ENCODE assay signal across 11 cellular contexts in the genomic region with DNA sequence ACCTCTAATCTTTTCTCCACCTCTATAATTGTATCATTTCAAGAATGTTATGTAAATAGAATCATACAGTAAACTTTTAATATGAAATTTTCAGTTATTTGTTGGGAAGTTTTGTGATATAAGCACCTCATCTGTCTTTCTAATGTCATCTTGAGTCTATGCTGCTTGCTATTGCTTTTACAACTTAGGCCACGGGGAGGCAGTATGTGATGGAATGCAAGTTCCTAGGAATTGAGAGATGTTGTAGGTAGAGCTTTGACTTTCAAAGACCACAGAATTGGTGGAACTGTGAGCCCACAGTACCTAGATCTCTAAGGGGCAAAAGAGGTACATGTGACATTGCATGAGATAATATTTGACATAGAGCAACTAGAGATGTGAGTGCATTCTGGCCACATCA.
DNase-seq lines count a peak whose midpoint lies in the region; ATAC-seq and TF ChIP-seq lines count a peak whose summit lies in the region.
"Had no signal": no experiment of that assay in that cellular context is flagged by ENCODE, and none has a peak within 500 bp of the region (broad histone marks: within the 10 kb centered on the region; RNA-seq: fewer than 3 reads in every experiment).

No MANE protein-coding gene starts in this region.

- H3K4me3 ChIP-seq in BE2C (ENCODE audit: low read depth, low read length) (no peak overlapping the region), OCI-LY3 (ENCODE audit: low read length) (no peak overlapping the region), hepatocyte (no peak overlapping the region)
- H3K4me3 ChIP-seq: vagina had no signal

- H3K36me3 ChIP-seq in BE2C: no peaks in the 10 kb centered on the region
- no peaks in the 10 kb centered on the region for H3K36me3 ChIP-seq in OCI-LY3 (replicated peaks; ENCODE audit: low read depth, low read length)
- no peaks in the 10 kb centered on the region for H3K36me3 ChIP-seq in hepatocyte (replicated peaks; ENCODE audit: insufficient read depth, low read depth)
- H3K36me3 ChIP-seq: vagina had no signal

- H3K9ac ChIP-seq in OCI-LY3 (ENCODE audit: low read length): no peak overlapping the region

- no peaks in the 10 kb centered on the region for H3K79me2 ChIP-seq in OCI-LY3 (ENCODE audit: low read length)
- no peaks in the 10 kb centered on the region for H3K79me2 ChIP-seq in hepatocyte

- H2AFZ ChIP-seq in OCI-LY3 (ENCODE audit: low read depth, low read length) (no peak overlapping the region), hepatocyte (no peak overlapping the region)

- TF ChIP-seq CTCF in BE2C (IDR thresholded peaks at IDR 0.05; ENCODE audit: low read depth, low read length): peak; percentile 32
- TF ChIP-seq CTCF in OCI-LY3 (IDR thresholded peaks at IDR 0.05; ENCODE audit: low read depth, low read length): peak; percentile 81
- TF ChIP-seq CTCF in hepatocyte (IDR thresholded peaks at IDR 0.05; ENCODE audit: poor library complexity): peak; percentile 35

- H3K27ac ChIP-seq in OCI-LY3 (ENCODE audit: low read length) (no peak overlapping the region), hepatocyte (no peak overlapping the region)
- H3K27ac ChIP-seq: vagina had no signal

- WGBS in hepatocyte (ENCODE audit: low lambda C conversion rate, missing lambda C conversion rate): 4% methylated on average over 1 of the region's 1 CpG

- H4K20me1 ChIP-seq in OCI-LY3 (ENCODE audit: insufficient read depth, low read length) (no peaks in the 10 kb centered on the region), hepatocyte (ENCODE audit: insufficient read depth, poor library complexity, severe bottlenecking) (no peaks in the 10 kb centered on the region)

- H3K4me1 ChIP-seq in BE2C: no peaks in the 10 kb centered on the region
- no peaks in the 10 kb centered on the region for H3K4me1 ChIP-seq in OCI-LY3 (ENCODE audit: low read length)
- H3K4me1 ChIP-seq in hepatocyte (ENCODE audit: insufficient read depth): no peaks in the 10 kb centered on the region
- H3K4me1 ChIP-seq: vagina had no signal

- H3K9me3 ChIP-seq in BE2C: no peaks in the 10 kb centered on the region
- H3K9me3 ChIP-seq in OCI-LY3 (ENCODE audit: insufficient read depth, low read length): no peaks in the 10 kb centered on the region
- H3K9me3 ChIP-seq in hepatocyte (ENCODE audit: low read depth): no peaks in the 10 kb centered on the region
- H3K9me3 ChIP-seq: vagina had no signal

- ATAC-seq in GM19438 (IDR thresholded peaks at IDR 0.05; ENCODE audit: low read depth, unreplicated experiment) (peak; percentile 55), GM21529 (IDR thresholded peaks at IDR 0.05; ENCODE audit: unreplicated experiment) (no peak), GM19023 (IDR thresholded peaks at IDR 0.05; ENCODE audit: unreplicated experiment) (no peak)
- ATAC-seq: activated T-helper 17 cell treated with anti-CD3 and anti-CD28 coated beads, Interleukin-2, amount 50 U/mL, for 72 hours had no signal

- H3K27me3 ChIP-seq in BE2C (no peaks in the 10 kb centered on the region), OCI-LY3 (ENCODE audit: low read depth, low read length) (peaks cover 22% of the 10 kb centered on the region), hepatocyte (no peaks in the 10 kb centered on the region)
- H3K27me3 ChIP-seq: vagina had no signal

- DNase-seq in BE2C (peak; percentile 13), hepatocyte (ENCODE audit: low spot score) (peak; percentile 10), DMS153 (lab: John Stamatoyannopoulos, UW) (no peak), SHP77 (lab: John Stamatoyannopoulos, UW) (no peak)
- DNase-seq: small intestine had no signal

- H3K9me2 ChIP-seq in hepatocyte (replicated peaks; ENCODE audit: insufficient read depth): no peaks in the 10 kb centered on the region

- no peak overlapping the region for H3K4me2 ChIP-seq in OCI-LY3 (ENCODE audit: low read length)
- H3K4me2 ChIP-seq in hepatocyte: no peak overlapping the region

Comparison
In these comparisons a context has a peak if more than half of its experiments do, and no peak if none do; other contexts are left out.
1. DNase-seq: peak in BE2C (single experiment) and hepatocyte (single experiment); none in DMS153 (single experiment) and SHP77 (0 of 2).
2. Peak in every context shown above with its lines, with median percentiles within 50 percentile points of each other: CTCF ChIP-seq.